Comparison of ENCODE assay signal across 1 cellular context in the genomic region with DNA sequence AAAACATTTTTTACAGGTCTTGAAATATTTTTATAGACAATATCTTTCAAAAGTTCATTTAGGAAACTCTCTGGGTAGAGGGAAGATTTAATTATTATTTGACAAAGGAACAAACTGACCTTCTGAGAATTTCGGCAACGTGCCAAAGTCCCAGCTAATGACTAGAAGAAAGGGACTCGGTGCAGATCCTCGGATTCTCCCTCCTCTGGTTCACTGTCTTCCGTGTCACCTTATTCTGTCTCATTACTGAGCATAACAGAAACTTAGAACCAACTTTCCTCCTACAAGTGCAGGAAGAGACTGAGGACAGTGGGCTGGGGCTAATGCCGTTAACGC.
TF ChIP-seq lines count a peak whose summit lies in the region.

No MANE protein-coding gene starts in this region.

TF ChIP-seq in endothelial cell of umbilical vein, 7 proteins besides CTCF, POLR2A, EP300 and RAD21 (continued from another document):
- TF ChIP-seq, protein P1, sequence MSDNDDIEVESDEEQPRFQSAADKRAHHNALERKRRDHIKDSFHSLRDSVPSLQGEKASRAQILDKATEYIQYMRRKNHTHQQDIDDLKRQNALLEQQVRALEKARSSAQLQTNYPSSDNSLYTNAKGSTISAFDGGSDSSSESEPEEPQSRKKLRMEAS (IDR thresholded peaks at IDR 0.05; ENCODE audit: insufficient read depth, insufficient read length), result no peak
- TF ChIP-seq GATA2 (IDR thresholded peaks at IDR 0.05; ENCODE audit: insufficient read depth, insufficient read length, low read depth, low read length) (no peak), FOS (IDR thresholded peaks at IDR 0.05; ENCODE audit: borderline replicate concordance, insufficient read depth, low read length) (no peak), MYC (IDR thresholded peaks at IDR 0.05; ENCODE audit: low read depth, low read length) (no peak), EZH2 (IDR thresholded peaks at IDR 0.05; ENCODE audit: borderline replicate concordance, low read depth, low read length, severe bottlenecking) (no peak), JUN (IDR thresholded peaks at IDR 0.05; ENCODE audit: borderline replicate concordance, insufficient read depth, insufficient read length, low read depth) (no peak)
